1 cellular context compared by ENCODE assay signal in the genomic region with DNA sequence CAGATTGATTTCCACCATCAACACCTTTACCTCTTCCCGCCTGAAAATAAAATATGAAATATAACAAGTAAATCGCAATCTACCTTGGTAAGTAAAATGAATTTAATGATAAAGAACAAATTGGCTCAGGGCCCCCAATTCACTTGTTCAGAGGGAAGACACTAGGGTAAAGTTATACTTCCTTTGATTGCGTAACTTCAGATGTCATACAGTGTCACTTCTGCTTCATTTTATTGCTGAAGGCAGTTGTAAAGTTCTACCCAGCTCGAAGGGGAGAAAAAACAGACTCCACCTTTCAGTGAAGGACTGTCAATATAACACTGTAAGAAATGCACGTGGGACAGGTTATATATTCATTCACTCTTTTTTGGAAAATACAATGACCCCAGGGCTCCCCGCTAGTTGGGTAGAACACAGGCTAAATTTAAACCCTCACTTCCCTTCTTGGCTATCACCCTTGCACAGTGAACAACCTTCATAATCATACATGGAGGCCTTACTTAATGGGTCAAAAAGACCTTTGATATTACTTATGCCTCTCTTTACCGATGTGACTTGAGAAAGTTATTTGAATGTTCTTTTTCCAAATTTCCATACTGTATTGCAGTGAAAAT.
TF ChIP-seq lines count a peak whose summit lies in the region.

No MANE protein-coding gene starts in this region.

TF ChIP-seq in K562, 482 proteins besides CTCF, POLR2A, EP300 and RAD21 (continued from another document):
- TF ChIP-seq FOXK2 (conservative IDR thresholded peaks at IDR 0.05 in 1 of 2, IDR thresholded peaks at IDR 0.05 in 1 of 2; ENCODE audit: low read depth in 2 of 2) (no peak), E2F3 (CRISPR knock-in tag; IDR thresholded peaks at IDR 0.05) (no peak), SLC30A9 (CRISPR knock-in tag; IDR thresholded peaks at IDR 0.05) (no peak), LARP7 (IDR thresholded peaks at IDR 0.05) (no peak), ZNF316 (IDR thresholded peaks at IDR 0.05) (no peak), MAFF (IDR thresholded peaks at IDR 0.05; ENCODE audit: low read length) (no peak), SMAD3 (CRISPR knock-in tag; conservative IDR thresholded peaks at IDR 0.05) (no peak), CREB1 (IDR thresholded peaks at IDR 0.05) (peak; percentile 49; the same call in 1 of the 2 replicates), CREB1 (CRISPR knock-in tag; IDR thresholded peaks at IDR 0.05) (no peak), SIRT6 (IDR thresholded peaks at IDR 0.05; ENCODE audit: low read depth, low read length) (no peak), ZNF143 (CRISPR knock-in tag; IDR thresholded peaks at IDR 0.05) (no peak), ZNF41 (CRISPR knock-in tag; conservative IDR thresholded peaks at IDR 0.05) (no peak), ESRRB (CRISPR knock-in tag; IDR thresholded peaks at IDR 0.05; ENCODE audit: borderline replicate concordance) (no peak), PPARD (CRISPR knock-in tag; IDR thresholded peaks at IDR 0.05) (no peak), SMARCE1 (IDR thresholded peaks at IDR 0.05) (0 out of 2 replicates have a peak, but pooled peaks have one; percentile 21), PRPF4 (IDR thresholded peaks at IDR 0.05; ENCODE audit: insufficient read depth, low read depth, low read length, poor library complexity, severe bottlenecking) (no peak), ZNF324 (CRISPR knock-in tag; IDR thresholded peaks at IDR 0.05) (no peak), FIP1L1 (IDR thresholded peaks at IDR 0.05; ENCODE audit: low read depth, low read length, poor library complexity, severe bottlenecking) (no peak), MTF1 (CRISPR knock-in tag; IDR thresholded peaks at IDR 0.05; ENCODE audit: borderline replicate concordance) (no peak), ZNF766 (CRISPR knock-in tag; conservative IDR thresholded peaks at IDR 0.05) (no peak), HDAC1 (IDR thresholded peaks at IDR 0.05) (no peak), SNIP1 (IDR thresholded peaks at IDR 0.05; ENCODE audit: low read depth) (no peak), ZNF644 (tag; IDR thresholded peaks at IDR 0.05; ENCODE audit: low read depth) (no peak), SIX5 (IDR thresholded peaks at IDR 0.05; ENCODE audit: borderline replicate concordance in 1 of 2, insufficient read depth in 1 of 2, low read depth in 1 of 2, low read length in 2 of 2) (no peak), MECOM (CRISPR knock-in tag; IDR thresholded peaks at IDR 0.05) (no peak), TAF7 (tag; IDR thresholded peaks at IDR 0.05) (no peak), ATF7 (IDR thresholded peaks at IDR 0.05) (0 out of 2 replicates have a peak, but pooled peaks have one; percentile 28), PCBP1 (IDR thresholded peaks at IDR 0.05; ENCODE audit: low read depth, low read length, poor library complexity, severe bottlenecking) (no peak), ZNF507 (tag; conservative IDR thresholded peaks at IDR 0.05) (no peak), ZKSCAN3 (CRISPR knock-in tag; IDR thresholded peaks at IDR 0.05) (no peak), ZZZ3 (IDR thresholded peaks at IDR 0.05) (no peak), GTF2F1 (IDR thresholded peaks at IDR 0.05; ENCODE audit: low read depth, low read length) (no peak), ZNF586 (CRISPR knock-in tag; conservative IDR thresholded peaks at IDR 0.05) (no peak), BRF1 (IDR thresholded peaks at IDR 0.05; ENCODE audit: borderline replicate concordance, extremely low read depth, insufficient read length) (no peak), ZNF551 (CRISPR knock-in tag; IDR thresholded peaks at IDR 0.05) (no peak)
- TF ChIP-seq, protein P1, sequence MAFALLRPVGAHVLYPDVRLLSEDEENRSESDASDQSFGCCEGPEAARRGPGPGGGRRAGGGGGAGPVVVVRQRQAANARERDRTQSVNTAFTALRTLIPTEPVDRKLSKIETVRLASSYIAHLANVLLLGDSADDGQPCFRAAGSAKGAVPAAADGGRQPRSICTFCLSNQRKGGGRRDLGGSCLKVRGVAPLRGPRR (CRISPR knock-in tag; IDR thresholded peaks at IDR 0.05), result no peak
- TF ChIP-seq, protein P2, sequence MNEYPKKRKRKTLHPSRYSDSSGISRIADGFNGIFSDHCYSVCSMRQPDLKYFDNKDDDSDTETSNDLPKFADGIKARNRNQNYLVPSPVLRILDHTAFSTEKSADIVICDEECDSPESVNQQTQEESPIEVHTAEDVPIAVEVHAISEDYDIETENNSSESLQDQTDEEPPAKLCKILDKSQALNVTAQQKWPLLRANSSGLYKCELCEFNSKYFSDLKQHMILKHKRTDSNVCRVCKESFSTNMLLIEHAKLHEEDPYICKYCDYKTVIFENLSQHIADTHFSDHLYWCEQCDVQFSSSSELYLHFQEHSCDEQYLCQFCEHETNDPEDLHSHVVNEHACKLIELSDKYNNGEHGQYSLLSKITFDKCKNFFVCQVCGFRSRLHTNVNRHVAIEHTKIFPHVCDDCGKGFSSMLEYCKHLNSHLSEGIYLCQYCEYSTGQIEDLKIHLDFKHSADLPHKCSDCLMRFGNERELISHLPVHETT (CRISPR knock-in tag; conservative IDR thresholded peaks at IDR 0.05 in 1 of 2, IDR thresholded peaks at IDR 0.05 in 1 of 2), result no peak
- TF ChIP-seq, protein P3, sequence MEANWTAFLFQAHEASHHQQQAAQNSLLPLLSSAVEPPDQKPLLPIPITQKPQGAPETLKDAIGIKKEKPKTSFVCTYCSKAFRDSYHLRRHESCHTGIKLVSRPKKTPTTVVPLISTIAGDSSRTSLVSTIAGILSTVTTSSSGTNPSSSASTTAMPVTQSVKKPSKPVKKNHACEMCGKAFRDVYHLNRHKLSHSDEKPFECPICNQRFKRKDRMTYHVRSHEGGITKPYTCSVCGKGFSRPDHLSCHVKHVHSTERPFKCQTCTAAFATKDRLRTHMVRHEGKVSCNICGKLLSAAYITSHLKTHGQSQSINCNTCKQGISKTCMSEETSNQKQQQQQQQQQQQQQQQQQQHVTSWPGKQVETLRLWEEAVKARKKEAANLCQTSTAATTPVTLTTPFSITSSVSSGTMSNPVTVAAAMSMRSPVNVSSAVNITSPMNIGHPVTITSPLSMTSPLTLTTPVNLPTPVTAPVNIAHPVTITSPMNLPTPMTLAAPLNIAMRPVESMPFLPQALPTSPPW (CRISPR knock-in tag; IDR thresholded peaks at IDR 0.05), result no peak
- TF ChIP-seq, protein P4, sequence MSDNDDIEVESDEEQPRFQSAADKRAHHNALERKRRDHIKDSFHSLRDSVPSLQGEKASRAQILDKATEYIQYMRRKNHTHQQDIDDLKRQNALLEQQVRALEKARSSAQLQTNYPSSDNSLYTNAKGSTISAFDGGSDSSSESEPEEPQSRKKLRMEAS (CRISPR knock-in tag; IDR thresholded peaks at IDR 0.05), result no peak
- TF ChIP-seq, protein P5, sequence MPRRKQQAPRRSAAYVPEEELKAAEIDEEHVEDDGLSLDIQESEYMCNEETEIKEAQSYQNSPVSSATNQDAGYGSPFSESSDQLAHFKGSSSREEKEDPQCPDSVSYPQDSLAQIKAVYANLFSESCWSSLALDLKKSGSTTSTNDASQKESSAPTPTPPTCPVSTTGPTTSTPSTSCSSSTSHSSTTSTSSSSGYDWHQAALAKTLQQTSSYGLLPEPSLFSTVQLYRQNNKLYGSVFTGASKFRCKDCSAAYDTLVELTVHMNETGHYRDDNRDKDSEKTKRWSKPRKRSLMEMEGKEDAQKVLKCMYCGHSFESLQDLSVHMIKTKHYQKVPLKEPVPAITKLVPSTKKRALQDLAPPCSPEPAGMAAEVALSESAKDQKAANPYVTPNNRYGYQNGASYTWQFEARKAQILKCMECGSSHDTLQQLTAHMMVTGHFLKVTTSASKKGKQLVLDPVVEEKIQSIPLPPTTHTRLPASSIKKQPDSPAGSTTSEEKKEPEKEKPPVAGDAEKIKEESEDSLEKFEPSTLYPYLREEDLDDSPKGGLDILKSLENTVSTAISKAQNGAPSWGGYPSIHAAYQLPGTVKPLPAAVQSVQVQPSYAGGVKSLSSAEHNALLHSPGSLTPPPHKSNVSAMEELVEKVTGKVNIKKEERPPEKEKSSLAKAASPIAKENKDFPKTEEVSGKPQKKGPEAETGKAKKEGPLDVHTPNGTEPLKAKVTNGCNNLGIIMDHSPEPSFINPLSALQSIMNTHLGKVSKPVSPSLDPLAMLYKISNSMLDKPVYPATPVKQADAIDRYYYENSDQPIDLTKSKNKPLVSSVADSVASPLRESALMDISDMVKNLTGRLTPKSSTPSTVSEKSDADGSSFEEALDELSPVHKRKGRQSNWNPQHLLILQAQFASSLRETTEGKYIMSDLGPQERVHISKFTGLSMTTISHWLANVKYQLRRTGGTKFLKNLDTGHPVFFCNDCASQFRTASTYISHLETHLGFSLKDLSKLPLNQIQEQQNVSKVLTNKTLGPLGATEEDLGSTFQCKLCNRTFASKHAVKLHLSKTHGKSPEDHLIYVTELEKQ (CRISPR knock-in tag; IDR thresholded peaks at IDR 0.05), result no peak
- TF ChIP-seq, protein P6, sequence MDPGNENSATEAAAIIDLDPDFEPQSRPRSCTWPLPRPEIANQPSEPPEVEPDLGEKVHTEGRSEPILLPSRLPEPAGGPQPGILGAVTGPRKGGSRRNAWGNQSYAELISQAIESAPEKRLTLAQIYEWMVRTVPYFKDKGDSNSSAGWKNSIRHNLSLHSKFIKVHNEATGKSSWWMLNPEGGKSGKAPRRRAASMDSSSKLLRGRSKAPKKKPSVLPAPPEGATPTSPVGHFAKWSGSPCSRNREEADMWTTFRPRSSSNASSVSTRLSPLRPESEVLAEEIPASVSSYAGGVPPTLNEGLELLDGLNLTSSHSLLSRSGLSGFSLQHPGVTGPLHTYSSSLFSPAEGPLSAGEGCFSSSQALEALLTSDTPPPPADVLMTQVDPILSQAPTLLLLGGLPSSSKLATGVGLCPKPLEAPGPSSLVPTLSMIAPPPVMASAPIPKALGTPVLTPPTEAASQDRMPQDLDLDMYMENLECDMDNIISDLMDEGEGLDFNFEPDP (CRISPR knock-in tag; IDR thresholded peaks at IDR 0.05), result no peak
- TF ChIP-seq, protein P7, sequence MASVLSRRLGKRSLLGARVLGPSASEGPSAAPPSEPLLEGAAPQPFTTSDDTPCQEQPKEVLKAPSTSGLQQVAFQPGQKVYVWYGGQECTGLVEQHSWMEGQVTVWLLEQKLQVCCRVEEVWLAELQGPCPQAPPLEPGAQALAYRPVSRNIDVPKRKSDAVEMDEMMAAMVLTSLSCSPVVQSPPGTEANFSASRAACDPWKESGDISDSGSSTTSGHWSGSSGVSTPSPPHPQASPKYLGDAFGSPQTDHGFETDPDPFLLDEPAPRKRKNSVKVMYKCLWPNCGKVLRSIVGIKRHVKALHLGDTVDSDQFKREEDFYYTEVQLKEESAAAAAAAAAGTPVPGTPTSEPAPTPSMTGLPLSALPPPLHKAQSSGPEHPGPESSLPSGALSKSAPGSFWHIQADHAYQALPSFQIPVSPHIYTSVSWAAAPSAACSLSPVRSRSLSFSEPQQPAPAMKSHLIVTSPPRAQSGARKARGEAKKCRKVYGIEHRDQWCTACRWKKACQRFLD (CRISPR knock-in tag; IDR thresholded peaks at IDR 0.05), result peak; percentile 52; the same call in 1 of the 2 replicates
- TF ChIP-seq, protein P8, sequence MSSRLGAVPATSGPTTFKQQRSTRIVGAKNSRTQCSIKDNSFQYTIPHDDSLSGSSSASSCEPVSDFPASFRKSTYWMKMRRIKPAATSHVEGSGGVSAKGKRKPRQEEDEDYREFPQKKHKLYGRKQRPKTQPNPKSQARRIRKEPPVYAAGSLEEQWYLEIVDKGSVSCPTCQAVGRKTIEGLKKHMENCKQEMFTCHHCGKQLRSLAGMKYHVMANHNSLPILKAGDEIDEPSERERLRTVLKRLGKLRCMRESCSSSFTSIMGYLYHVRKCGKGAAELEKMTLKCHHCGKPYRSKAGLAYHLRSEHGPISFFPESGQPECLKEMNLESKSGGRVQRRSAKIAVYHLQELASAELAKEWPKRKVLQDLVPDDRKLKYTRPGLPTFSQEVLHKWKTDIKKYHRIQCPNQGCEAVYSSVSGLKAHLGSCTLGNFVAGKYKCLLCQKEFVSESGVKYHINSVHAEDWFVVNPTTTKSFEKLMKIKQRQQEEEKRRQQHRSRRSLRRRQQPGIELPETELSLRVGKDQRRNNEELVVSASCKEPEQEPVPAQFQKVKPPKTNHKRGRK (tag; IDR thresholded peaks at IDR 0.05), result no peak
- TF ChIP-seq, protein P9, sequence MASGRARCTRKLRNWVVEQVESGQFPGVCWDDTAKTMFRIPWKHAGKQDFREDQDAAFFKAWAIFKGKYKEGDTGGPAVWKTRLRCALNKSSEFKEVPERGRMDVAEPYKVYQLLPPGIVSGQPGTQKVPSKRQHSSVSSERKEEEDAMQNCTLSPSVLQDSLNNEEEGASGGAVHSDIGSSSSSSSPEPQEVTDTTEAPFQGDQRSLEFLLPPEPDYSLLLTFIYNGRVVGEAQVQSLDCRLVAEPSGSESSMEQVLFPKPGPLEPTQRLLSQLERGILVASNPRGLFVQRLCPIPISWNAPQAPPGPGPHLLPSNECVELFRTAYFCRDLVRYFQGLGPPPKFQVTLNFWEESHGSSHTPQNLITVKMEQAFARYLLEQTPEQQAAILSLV (tag; IDR thresholded peaks at IDR 0.05), result peak; percentile 86
- TF ChIP-seq, protein P10, sequence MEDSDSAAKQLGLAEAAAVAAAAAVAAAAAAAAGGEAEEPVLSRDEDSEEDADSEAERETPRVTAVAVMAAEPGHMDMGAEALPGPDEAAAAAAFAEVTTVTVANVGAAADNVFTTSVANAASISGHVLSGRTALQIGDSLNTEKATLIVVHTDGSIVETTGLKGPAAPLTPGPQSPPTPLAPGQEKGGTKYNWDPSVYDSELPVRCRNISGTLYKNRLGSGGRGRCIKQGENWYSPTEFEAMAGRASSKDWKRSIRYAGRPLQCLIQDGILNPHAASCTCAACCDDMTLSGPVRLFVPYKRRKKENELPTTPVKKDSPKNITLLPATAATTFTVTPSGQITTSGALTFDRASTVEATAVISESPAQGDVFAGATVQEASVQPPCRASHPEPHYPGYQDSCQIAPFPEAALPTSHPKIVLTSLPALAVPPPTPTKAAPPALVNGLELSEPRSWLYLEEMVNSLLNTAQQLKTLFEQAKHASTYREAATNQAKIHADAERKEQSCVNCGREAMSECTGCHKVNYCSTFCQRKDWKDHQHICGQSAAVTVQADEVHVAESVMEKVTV (CRISPR knock-in tag; IDR thresholded peaks at IDR 0.05), result no peak
- TF ChIP-seq, protein P11, sequence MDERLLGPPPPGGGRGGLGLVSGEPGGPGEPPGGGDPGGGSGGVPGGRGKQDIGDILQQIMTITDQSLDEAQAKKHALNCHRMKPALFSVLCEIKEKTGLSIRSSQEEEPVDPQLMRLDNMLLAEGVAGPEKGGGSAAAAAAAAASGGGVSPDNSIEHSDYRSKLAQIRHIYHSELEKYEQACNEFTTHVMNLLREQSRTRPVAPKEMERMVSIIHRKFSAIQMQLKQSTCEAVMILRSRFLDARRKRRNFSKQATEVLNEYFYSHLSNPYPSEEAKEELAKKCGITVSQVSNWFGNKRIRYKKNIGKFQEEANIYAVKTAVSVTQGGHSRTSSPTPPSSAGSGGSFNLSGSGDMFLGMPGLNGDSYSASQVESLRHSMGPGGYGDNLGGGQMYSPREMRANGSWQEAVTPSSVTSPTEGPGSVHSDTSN (CRISPR knock-in tag; IDR thresholded peaks at IDR 0.05; ENCODE audit: low read depth), result no peak
- TF ChIP-seq, protein P11 (tag; conservative IDR thresholded peaks at IDR 0.05; ENCODE audit: low read depth), result peak; percentile 39; the same call in 1 of the 2 replicates
